ENCODE assay signal across 18 cellular contexts in the genomic region with DNA sequence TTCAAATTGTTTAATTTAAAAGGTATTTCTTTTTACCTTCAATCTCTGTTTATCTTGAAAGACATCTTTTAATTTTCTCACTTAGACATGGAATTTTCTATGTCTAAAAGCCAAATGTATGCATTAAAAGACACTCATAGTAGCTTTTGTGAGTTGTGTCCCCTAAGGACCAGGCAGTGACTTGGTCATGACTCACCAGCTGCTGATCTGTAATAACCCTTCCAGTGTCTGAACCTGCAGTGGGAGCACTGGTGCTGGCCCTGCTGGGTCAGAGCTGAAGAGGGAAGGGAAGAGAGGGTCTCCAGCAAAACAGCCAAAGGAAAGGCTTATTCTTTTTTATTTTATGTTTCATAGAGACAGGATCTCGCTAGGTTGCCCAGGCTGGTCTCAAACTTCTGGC. TPM values are rescaled to one million over a fixed set of nuclear protein-coding genes. Genes with fewer than 3 reads are reported as not detected.
A peak's percentile ranks its signal among the peaks of the same experiment; 100 is the strongest.
DNase-seq lines count a peak whose midpoint lies in the region; ATAC-seq, FAIRE-seq and TF ChIP-seq lines count a peak whose summit lies in the region.
"Had no signal": no experiment of that assay in that cellular context is flagged by ENCODE, and none has a peak within 500 bp of the region (broad histone marks: within the 10 kb centered on the region; RNA-seq: fewer than 3 reads in every experiment).

No MANE protein-coding gene starts in this region.

- H3K4me3 ChIP-seq in mammary epithelial cell (replicated peaks in 1 of 3; ENCODE audit: insufficient read depth in 1 of 3, low read depth in 2 of 3, low read length in 3 of 3) (no peak overlapping the region), keratinocyte (ENCODE audit: control insufficient read depth in 2 of 3, extremely low read depth in 1 of 3, insufficient read depth in 2 of 3, low read depth in 1 of 3, low read length in 3 of 3) (no peak overlapping the region), psoas muscle (no peak overlapping the region)
- H3K4me3 ChIP-seq: esophagus muscularis mucosa, neural progenitor cell, right atrium auricular region, suprapubic skin had no signal

- H3K27me3 ChIP-seq in mammary epithelial cell (ENCODE audit: insufficient read depth, low read length) (no peaks in the 10 kb centered on the region), keratinocyte (ENCODE audit: control insufficient read depth, extremely low read depth, insufficient read depth, low read length) (no peaks in the 10 kb centered on the region), psoas muscle (ENCODE audit: insufficient read depth in 3 of 3, low read length in 2 of 3) (peaks cover 0 to 2% (median 0%) of the 10 kb centered on the region in 3 donors)
- H3K27me3 ChIP-seq: BE2C, esophagus muscularis mucosa, neural progenitor cell, right atrium auricular region, suprapubic skin had no signal

- in situ Hi-C loops in mammary epithelial cell (cut with MboI; ENCODE audit: low sequenced_read_pairs in 2 of 2), result loop anchor here in 1 of 2 donors (25.0 kb wide), 1 partner anchor 219 kb away; no protein-coding TSS in a partner anchor

- H3K27ac ChIP-seq in mammary epithelial cell (ENCODE audit: insufficient read depth, low read depth, low read length) (no peak overlapping the region), keratinocyte (ENCODE audit: control insufficient read depth, insufficient read depth, low read length) (no peak overlapping the region), psoas muscle (no peak overlapping the region)
- H3K27ac ChIP-seq: esophagus muscularis mucosa, neural progenitor cell, right atrium auricular region had no signal

- ATAC-seq in psoas muscle, result no peak
- ATAC-seq: activated CD4-positive, CD25-positive, alpha-beta regulatory T cell treated with anti-CD3 and anti-CD28 coated beads, Interleukin-2, amount 50 U/mL, for 24 hours; activated CD8-positive, alpha-beta memory T cell treated with anti-CD3 and anti-CD28 coated beads, Interleukin-2, amount 10 ng/mL, durations not matched to agents 7 days and 5 days had no signal

- H3K4me2 ChIP-seq in mammary epithelial cell (ENCODE audit: insufficient read depth, low read depth, low read length) (no peak overlapping the region), keratinocyte (ENCODE audit: control insufficient read depth, extremely low read depth, insufficient read depth, low read depth, low read length) (peak overlapping the region; percentile 31)
- H3K4me2 ChIP-seq: neural progenitor cell had no signal

- H3K9ac ChIP-seq in mammary epithelial cell (ENCODE audit: insufficient read depth, low read length) (no peak overlapping the region), keratinocyte (ENCODE audit: control insufficient read depth, extremely low read depth, insufficient read depth, low read length) (no peak overlapping the region)
- H3K9ac ChIP-seq: neural progenitor cell had no signal

- H3K79me2 ChIP-seq in mammary epithelial cell (ENCODE audit: insufficient read depth, low read length), result no peaks in the 10 kb centered on the region
- no peaks in the 10 kb centered on the region for H3K79me2 ChIP-seq in keratinocyte (ENCODE audit: control insufficient read depth, insufficient read depth, low read length)

- no TSS peak for BruUV-seq in mammary epithelial cell (replicated peaks; lab: Mats Ljungman, UMichigan)

- no peak for TF ChIP-seq CTCF in mammary epithelial cell (conservative IDR thresholded peaks at IDR 0.05 in 1 of 2, IDR thresholded peaks at IDR 0.05 in 1 of 2; ENCODE audit: extremely low read depth in 1 of 2, insufficient read depth in 1 of 2, low read depth in 1 of 2, low read length in 2 of 2)
- TF ChIP-seq CTCF in keratinocyte (optimal IDR thresholded peaks at IDR 0.05 in 1 of 3, IDR thresholded peaks at IDR 0.05 in 1 of 3, conservative IDR thresholded peaks at IDR 0.05 in 1 of 3; ENCODE audit: extremely low read depth in 1 of 3, insufficient read depth in 2 of 3, low read length in 3 of 3), result no peak
- no peak for TF ChIP-seq CTCF in psoas muscle (IDR thresholded peaks at IDR 0.05)

- H3K36me3 ChIP-seq in mammary epithelial cell (ENCODE audit: insufficient read depth, low read length) (no peaks in the 10 kb centered on the region), keratinocyte (ENCODE audit: control insufficient read depth in 2 of 2, extremely low read depth in 1 of 2, insufficient read depth in 2 of 2, low read length in 2 of 2) (no peaks in the 10 kb centered on the region), psoas muscle (ENCODE audit: insufficient read depth in 1 of 2, low read depth in 1 of 2) (no peaks in the 10 kb centered on the region)
- H3K36me3 ChIP-seq: BE2C, esophagus muscularis mucosa, neural progenitor cell, right atrium auricular region, suprapubic skin had no signal

- H4K20me1 ChIP-seq in mammary epithelial cell (ENCODE audit: insufficient read depth, low read length) (no peaks in the 10 kb centered on the region), keratinocyte (ENCODE audit: control insufficient read depth, extremely low read depth, insufficient read depth, low read length) (no peaks in the 10 kb centered on the region)

- no peaks in the 10 kb centered on the region for H3K9me1 ChIP-seq in keratinocyte (ENCODE audit: control insufficient read depth, extremely low read depth, insufficient read depth, low read length)

- CTCF ChIA-PET in mammary epithelial cell (lab: Charles Lee; ENCODE audit: low non-redundant PET), result no interaction called here

- H3K9me3 ChIP-seq in mammary epithelial cell (replicated peaks; ENCODE audit: insufficient read depth, low read length), result no peaks in the 10 kb centered on the region
- H3K9me3 ChIP-seq in keratinocyte (ENCODE audit: control insufficient read depth, low read depth, low read length), result no peaks in the 10 kb centered on the region
- no peaks in the 10 kb centered on the region for H3K9me3 ChIP-seq in psoas muscle
- H3K9me3 ChIP-seq: BE2C, esophagus muscularis mucosa, right atrium auricular region, suprapubic skin had no signal

- FAIRE-seq in keratinocyte (lab: Jason Lieb, UNC), result peak; percentile 81

- intact Hi-C loops in mammary epithelial cell (cut with micrococcal nuclease), result loop anchor here (5.0 kb wide), 1 partner anchor 219 kb away; no protein-coding TSS in a partner anchor
- intact Hi-C loops in psoas muscle (cut with DNase I), result no loop called here

- 100% methylated on average over 1 of the region's 1 CpG for WGBS in mammary epithelial cell (ENCODE audit: low coverage, missing lambda C conversion rate)
- 93 to 97% (median 95%) methylated on average over 1 of the region's 1 CpG for WGBS in psoas muscle, 3 donors

- H3K4me1 ChIP-seq in mammary epithelial cell (ENCODE audit: insufficient read depth, low read length) (peaks cover 20% of the 10 kb centered on the region), keratinocyte (ENCODE audit: control insufficient read depth, extremely low read depth, insufficient read depth, low read length) (peaks cover 26% of the 10 kb centered on the region), psoas muscle (no peaks in the 10 kb centered on the region)
- H3K4me1 ChIP-seq: BE2C, neural progenitor cell, right atrium auricular region had no signal

- peak; percentile 24 for DNase-seq in Daoy (ENCODE audit: low read depth)
- peak; percentile 61 for DNase-seq in M059J (ENCODE audit: low read depth)
- peak; percentile 63 for DNase-seq in mammary epithelial cell
- DNase-seq in keratinocyte (ENCODE audit: low read depth, low spot score), result no peak
- DNase-seq in globus pallidus (ENCODE audit: low spot score), result no peak
- DNase-seq in psoas muscle, result no peak
- DNase-seq in NOMO-1 treated with dmso at 0.1 percent for 144 hours (lab: John Stamatoyannopoulos, UW; ENCODE audit: unreplicated experiment), result no peak
- no peak for DNase-seq in medulla oblongata (ENCODE audit: extremely low spot score)
- DNase-seq: activated CD8-positive, alpha-beta memory T cell treated with anti-CD3 and anti-CD28 coated beads, Interleukin-2, amount 10 ng/mL, durations not matched to agents 7 days and 5 days; activated gamma-delta T cell; BE2C; NCI-H2029 treated with DMSO at 0.1 percent for 48 hours; NCI-H524 treated with DMSO at 0.1 percent for 48 hours had no signal

- H2AFZ ChIP-seq in mammary epithelial cell (ENCODE audit: low read depth, low read length) (no peak overlapping the region), keratinocyte (ENCODE audit: control insufficient read depth, low read length) (no peak overlapping the region)
- H2AFZ ChIP-seq: neural progenitor cell had no signal

- dilution Hi-C loops in mammary epithelial cell (cut with HindIII; ENCODE audit: low sequenced_read_pairs), result no loop called here
- dilution Hi-C loops in keratinocyte (cut with MboI; ENCODE audit: extremely low pct_ligation_motif_present, low sequenced_read_pairs), result no loop called here

RNA-seq across cellular contexts. Expression of a gene that starts 31.1 kb away (rescaled TPM):
- total RNA-seq in Daoy (2014; rRNA removed; shearing (Covaris generic)), result 5.3 and 5.8 TPM in 2 replicates
- total RNA-seq in M059J (2014; rRNA removed; shearing (Covaris generic)), result 10.0 and 13.7 TPM in 2 replicates
- total RNA-seq in mammary epithelial cell (10 to 100 TPM; 42.7 to 69.3 TPM), psoas muscle (10 to 100 TPM; 26.9 to 59.0 (median 32.4) TPM)
- polyA plus RNA-seq in mammary epithelial cell (15.8 TPM), keratinocyte (19.4 to 24.8 TPM (median 22.8 TPM) in 3 replicates), psoas muscle (10 to 100 TPM in 2 of 3 donors, 1 to 10 TPM in 1; 7.0 to 15.9 (median 13.4) TPM)
- polyA minus RNA-seq in mammary epithelial cell (113 TPM), keratinocyte (23.4 to 47.2 TPM (median 29.8 TPM) in 3 replicates)
- polyA plus RNA-seq in keratinocyte (2011; ENCODE audit: low read depth), result 18.0 TPM
- polyA plus RNA-seq in keratinocyte (2011; cell fraction: cytosol; rRNA removed), result 26.7 and 38.7 TPM in 2 replicates
- 35.9 and 36.9 TPM in 2 replicates for polyA plus RNA-seq in keratinocyte (2011; cell fraction: nucleus; rRNA removed)
- 18.1 and 26.7 TPM in 2 replicates for polyA plus RNA-seq in keratinocyte (2012; ENCODE audit: low replicate concordance)
- polyA minus RNA-seq in keratinocyte (2011; cell fraction: cytosol; rRNA and poly(A)+ RNA removed), result 16.5 TPM
- polyA minus RNA-seq in keratinocyte (2011; cell fraction: nucleus; rRNA and poly(A)+ RNA removed), result 17.5 and 46.9 TPM in 2 replicates
- total RNA-seq: activated CD8-positive, alpha-beta memory T cell treated with anti-CD3 and anti-CD28 coated beads, Interleukin-2, amount 10 ng/mL, durations not matched to agents 7 days and 5 days had no signal

RNA-seq across cellular contexts. Expression of a gene that starts 52.5 kb away (rescaled TPM):
- total RNA-seq in Daoy (2014; rRNA removed; shearing (Covaris generic)), result 1.9 and 2.1 TPM in 2 replicates
- total RNA-seq in M059J (2014; rRNA removed; shearing (Covaris generic)), result 3.6 and 5.7 TPM in 2 replicates
- total RNA-seq in mammary epithelial cell, result 10 to 100 TPM; 33.0 to 38.5 TPM
- 14.3 TPM for polyA plus RNA-seq in mammary epithelial cell
- 49.6 TPM for polyA minus RNA-seq in mammary epithelial cell
- polyA plus RNA-seq in keratinocyte, result 13.4 to 16.0 TPM (median 15.1 TPM) in 3 replicates
- 16.3 TPM for polyA plus RNA-seq in keratinocyte (2011; ENCODE audit: low read depth)
- polyA plus RNA-seq in keratinocyte (2011; cell fraction: cytosol; rRNA removed), result 10.0 and 13.7 TPM in 2 replicates
- 36.3 and 37.3 TPM in 2 replicates for polyA plus RNA-seq in keratinocyte (2011; cell fraction: nucleus; rRNA removed)
- 8.6 and 16.9 TPM in 2 replicates for polyA plus RNA-seq in keratinocyte (2012; ENCODE audit: low replicate concordance)
- 33.7 to 58.6 TPM (median 53.1 TPM) in 3 replicates for polyA minus RNA-seq in keratinocyte
- 27.2 TPM for polyA minus RNA-seq in keratinocyte (2011; cell fraction: cytosol; rRNA and poly(A)+ RNA removed)
- polyA minus RNA-seq in keratinocyte (2011; cell fraction: nucleus; rRNA and poly(A)+ RNA removed), result 90.6 and 123 TPM in 2 replicates
- 10 to 100 TPM; 37.7 to 46.7 (median 44.9) TPM for total RNA-seq in psoas muscle
- 10 to 100 TPM in 1 of 3 donors, 1 to 10 TPM in 1, under 1 TPM in 1; 0.51 to 20.5 (median 5.0) TPM for polyA plus RNA-seq in psoas muscle
- total RNA-seq: activated CD8-positive, alpha-beta memory T cell treated with anti-CD3 and anti-CD28 coated beads, Interleukin-2, amount 10 ng/mL, durations not matched to agents 7 days and 5 days had no signal

Comparison
In these comparisons a context has a peak if more than half of its experiments do, and no peak if none do; other contexts are left out.
1. DNase-seq: peak in Daoy (single experiment), M059J (single experiment) and mammary epithelial cell (single experiment); none in keratinocyte (single experiment), globus pallidus (single experiment), psoas muscle (0 of 2), NOMO-1 treated with dmso at 0.1 percent for 144 hours (single experiment) and medulla oblongata (single experiment).